ENCODE assay signal across 1 cellular context in the genomic region with DNA sequence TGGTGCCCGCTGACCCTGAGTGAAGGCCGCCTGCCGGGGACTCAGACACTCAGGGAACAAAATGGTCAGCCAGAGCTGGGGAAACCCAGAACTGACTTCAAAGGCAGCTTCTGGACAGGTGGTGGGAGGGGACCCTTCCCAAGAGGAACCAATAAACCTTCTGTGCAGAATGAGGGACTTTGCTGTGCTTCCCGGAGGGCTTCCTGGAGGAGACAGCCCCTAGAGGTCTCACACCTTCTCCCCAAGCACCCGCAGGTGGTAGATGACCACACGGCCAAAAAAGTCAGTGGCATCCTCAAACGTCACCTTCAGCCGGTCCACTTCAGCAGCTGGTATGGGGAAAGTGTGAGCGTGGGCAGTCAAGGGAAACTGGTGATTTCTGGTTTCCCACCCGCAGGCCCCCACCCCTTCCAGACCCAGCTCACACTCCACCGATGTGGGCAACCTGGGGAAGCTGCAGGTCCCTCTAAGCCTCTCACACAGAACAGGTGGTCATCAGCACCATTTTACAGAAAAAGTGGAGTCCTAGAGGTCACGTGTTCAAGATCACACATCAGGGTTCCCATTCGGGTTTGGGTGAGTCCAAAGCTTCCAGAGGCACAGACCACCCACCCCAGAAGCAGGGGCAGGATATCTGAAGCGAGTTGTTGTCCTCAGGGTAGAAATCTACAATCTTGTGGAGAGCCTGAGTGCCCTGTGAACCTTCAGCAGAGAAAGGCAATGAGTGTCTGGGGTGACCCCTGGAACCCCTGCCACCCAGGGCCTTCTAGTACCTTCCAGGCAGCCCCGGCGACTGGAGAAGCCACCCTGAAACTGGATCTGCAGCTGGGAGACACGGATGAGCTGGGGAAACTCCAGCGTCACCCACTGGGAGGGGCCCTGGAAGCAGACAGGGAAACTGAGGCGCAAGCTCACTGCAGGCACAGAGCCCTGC.
TF ChIP-seq lines count a peak whose summit lies in the region.

No MANE protein-coding gene starts in this region.

TF ChIP-seq in A549, 52 proteins besides CTCF, POLR2A, EP300 and RAD21 (continued from another document):
- 0 out of 3 replicates have a peak, but pooled peaks have one; percentile 3 for TF ChIP-seq BCL3 (IDR thresholded peaks at IDR 0.05)
- TF ChIP-seq ATOH8 (CRISPR knock-in tag; IDR thresholded peaks at IDR 0.05; ENCODE audit: low read depth) = no peak
- no peak for TF ChIP-seq ESRRA (IDR thresholded peaks at IDR 0.05; ENCODE audit: borderline replicate concordance, low read length)
- TF ChIP-seq POLR2AphosphoS2 (conservative IDR thresholded peaks at IDR 0.05; ENCODE audit: low read length) = no peak
- no peak for TF ChIP-seq PBX3 (IDR thresholded peaks at IDR 0.05)
- TF ChIP-seq TFCP2L1 (CRISPR knock-in tag; IDR thresholded peaks at IDR 0.05) = no peak
